Comparison of ENCODE assay signal across 25 cellular contexts in the genomic region with DNA sequence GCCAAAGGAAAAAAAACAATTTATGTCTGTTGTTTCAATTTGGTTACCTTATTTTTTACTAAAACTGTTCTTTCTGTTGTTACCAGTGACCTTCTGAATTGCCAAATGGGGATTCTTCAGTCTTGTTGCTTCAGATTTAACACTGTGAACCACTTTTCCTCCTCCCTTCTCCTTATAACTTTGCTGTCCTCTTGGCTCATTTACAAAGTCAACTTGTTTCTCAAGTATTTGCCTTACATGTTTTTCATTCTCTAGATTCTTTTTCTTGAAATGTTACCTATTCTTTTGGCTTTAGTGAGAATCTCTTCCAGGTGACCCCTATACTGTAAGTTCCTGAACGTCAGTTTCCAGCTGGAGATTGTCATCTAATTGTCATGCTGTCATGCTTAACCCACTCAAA. TPM values are rescaled to one million over a fixed set of nuclear protein-coding genes. Genes with fewer than 3 reads are reported as not detected.
DNase-seq lines count a peak whose midpoint lies in the region; ATAC-seq and TF ChIP-seq lines count a peak whose summit lies in the region.
"Had no signal": no experiment of that assay in that cellular context is flagged by ENCODE, and none has a peak within 500 bp of the region (broad histone marks: within the 10 kb centered on the region; RNA-seq: fewer than 3 reads in every experiment).

No MANE protein-coding gene starts in this region.

- no peaks in the 10 kb centered on the region for H4K20me1 ChIP-seq in hepatocyte (ENCODE audit: insufficient read depth, poor library complexity, severe bottlenecking)

- H3K36me3 ChIP-seq in hepatocyte (replicated peaks; ENCODE audit: insufficient read depth, low read depth) (no peaks in the 10 kb centered on the region), thyroid gland (no peaks in the 10 kb centered on the region), upper lobe of left lung (no peaks in the 10 kb centered on the region)
- H3K36me3 ChIP-seq in CD4-positive, alpha-beta memory T cell (ENCODE audit: insufficient read depth, low read length), result no peaks in the 10 kb centered on the region

- TF ChIP-seq CTCF in hepatocyte (IDR thresholded peaks at IDR 0.05; ENCODE audit: poor library complexity) (no peak), thyroid gland (IDR thresholded peaks at IDR 0.05) (no peak), upper lobe of left lung (IDR thresholded peaks at IDR 0.05) (no peak)

- peaks cover 34% of the 10 kb centered on the region for H3K36me3 Mint-ChIP-seq in T-helper 1 cell treated with Interleukin-12 subunit alpha and Interleukin-12 subunit beta and Interleukin-4 antibody, amounts not matched to agents 30 μg/mL and 1 μg/mL, for 36 hours (ENCODE audit: low read depth)
- H3K36me3 Mint-ChIP-seq in CD4-positive, alpha-beta memory T cell, result peaks cover 19 to 26% of the 10 kb centered on the region in 2 donors

- TF ChIP-seq EP300 in upper lobe of left lung (IDR thresholded peaks at IDR 0.05), result no peak

- no peaks in the 10 kb centered on the region for H3K9me2 ChIP-seq in hepatocyte (replicated peaks; ENCODE audit: insufficient read depth)

- TF ChIP-seq POLR2A in thyroid gland (IDR thresholded peaks at IDR 0.05) (no peak), upper lobe of left lung (IDR thresholded peaks at IDR 0.05) (no peak)

- intact Hi-C loops in thyroid gland (cut with DNase I), result no loop called here
- intact Hi-C loops in CD4-positive, alpha-beta memory T cell (cut with micrococcal nuclease), result no loop called here

- H3K27me3 ChIP-seq in hepatocyte, result no peaks in the 10 kb centered on the region
- H3K27me3 ChIP-seq in thyroid gland, result no peaks in the 10 kb centered on the region
- no peaks in the 10 kb centered on the region for H3K27me3 ChIP-seq in CD4-positive, alpha-beta memory T cell (ENCODE audit: insufficient read depth, low read length)
- no peaks in the 10 kb centered on the region for H3K27me3 ChIP-seq in upper lobe of left lung
- H3K27me3 ChIP-seq: spleen, tibial nerve had no signal

- H3K9me3 Mint-ChIP-seq in T-helper 1 cell treated with Interleukin-12 subunit alpha and Interleukin-12 subunit beta and Interleukin-4 antibody, amounts not matched to agents 30 μg/mL and 1 μg/mL, for 36 hours, result no peaks in the 10 kb centered on the region
- peaks cover 0 to 12% (median 0%) of the 10 kb centered on the region in 8 donors for H3K9me3 Mint-ChIP-seq in CD4-positive, alpha-beta memory T cell
- H3K9me3 Mint-ChIP-seq: activated T-cell treated with anti-CD3 and anti-CD28 coated beads, Interleukin-2, amount 50 U/mL, for 4 hours had no signal

- CTCF ChIA-PET in CD4-positive, alpha-beta memory T cell (lab: Charles Lee; ENCODE audit: partially characterized antibody), result no interaction called here

- H3K4me1 ChIP-seq in hepatocyte (ENCODE audit: insufficient read depth), result no peaks in the 10 kb centered on the region
- peaks cover 36 to 62% of the 10 kb centered on the region in 2 donors for H3K4me1 ChIP-seq in thyroid gland
- H3K4me1 ChIP-seq in CD4-positive, alpha-beta memory T cell (ENCODE audit: insufficient read depth, low read length), result peaks cover 31% of the 10 kb centered on the region
- H3K4me1 ChIP-seq in upper lobe of left lung, result peaks cover 0 to 13% (median 6%) of the 10 kb centered on the region in 4 donors

- no peaks in the 10 kb centered on the region for H3K27me3 Mint-ChIP-seq in T-helper 1 cell treated with Interleukin-12 subunit alpha and Interleukin-12 subunit beta and Interleukin-4 antibody, amounts not matched to agents 30 μg/mL and 1 μg/mL, for 36 hours (ENCODE audit: low read depth)
- no peaks in the 10 kb centered on the region for H3K27me3 Mint-ChIP-seq in CD4-positive, alpha-beta memory T cell
- H3K27me3 Mint-ChIP-seq: activated naive CD4-positive, alpha-beta T cell treated with anti-CD3 and anti-CD28 coated beads, Interleukin-2, amount 10 ng/mL, durations not matched to agents 7 days and 5 days; stimulated activated naive CD8-positive, alpha-beta T cell treated with anti-CD3 and anti-CD28 coated beads, Interleukin-15, amount 100 ng/mL, for 72 hours had no signal

- H3K4me1 Mint-ChIP-seq in T-helper 1 cell treated with Interleukin-12 subunit alpha and Interleukin-12 subunit beta and Interleukin-4 antibody, amounts not matched to agents 30 μg/mL and 1 μg/mL, for 36 hours (ENCODE audit: low read depth), result peaks cover 41% of the 10 kb centered on the region
- H3K4me1 Mint-ChIP-seq in CD4-positive, alpha-beta memory T cell, result peaks cover 35 to 71% (median 50%) of the 10 kb centered on the region in 4 donors

- H3K9me3 ChIP-seq in hepatocyte (ENCODE audit: low read depth), result no peaks in the 10 kb centered on the region
- no peaks in the 10 kb centered on the region for H3K9me3 ChIP-seq in thyroid gland
- no peaks in the 10 kb centered on the region for H3K9me3 ChIP-seq in CD4-positive, alpha-beta memory T cell (ENCODE audit: control insufficient read depth in 1 of 2, low read length in 2 of 2)
- no peaks in the 10 kb centered on the region for H3K9me3 ChIP-seq in upper lobe of left lung

- ATAC-seq in upper lobe of left lung (ENCODE audit: low FRiP score in 2 of 2), result no peak
- ATAC-seq: activated T-cell treated with anti-CD3 and anti-CD28 coated beads, Interleukin-2, amount 50 U/mL, for 4 hours; stimulated activated naive CD8-positive, alpha-beta T cell treated with anti-CD3 and anti-CD28 coated beads, Interleukin-15, amount 100 ng/mL, for 72 hours had no signal

- H3K4me3 ChIP-seq in hepatocyte, result no peak overlapping the region
- no peak overlapping the region for H3K4me3 ChIP-seq in thyroid gland (replicated peaks in 1 of 3)
- H3K4me3 ChIP-seq in CD4-positive, alpha-beta memory T cell (ENCODE audit: low read length in 2 of 2), result no peak overlapping the region
- no peak overlapping the region for H3K4me3 ChIP-seq in upper lobe of left lung
- H3K4me3 ChIP-seq: lung, spleen, tibial nerve had no signal

- no peak overlapping the region for H3K4me2 ChIP-seq in hepatocyte

- POLR2A ChIA-PET in CD4-positive, alpha-beta memory T cell (lab: Charles Lee; ENCODE audit: partially characterized antibody), result interaction anchor here (0.6 kb wide), 1 partner anchor 19 kb away, joined by 3 read pairs; no protein-coding TSS in a partner anchor

- peak overlapping the region; percentile 8 for H3K27ac Mint-ChIP-seq in T-helper 1 cell treated with Interleukin-12 subunit alpha and Interleukin-12 subunit beta and Interleukin-4 antibody, amounts not matched to agents 30 μg/mL and 1 μg/mL, for 36 hours
- H3K27ac Mint-ChIP-seq in CD4-positive, alpha-beta memory T cell, result peak overlapping the region in 1 of 7 donors; percentile 1
- H3K27ac Mint-ChIP-seq: activated naive CD4-positive, alpha-beta T cell treated with anti-CD3 and anti-CD28 coated beads, Interleukin-2, amount 10 ng/mL, durations not matched to agents 7 days and 5 days; stimulated activated naive CD8-positive, alpha-beta T cell treated with anti-CD3 and anti-CD28 coated beads, Interleukin-15, amount 100 ng/mL, for 72 hours had no signal

- no peak overlapping the region for H3K4me3 Mint-ChIP-seq in T-helper 1 cell treated with Interleukin-12 subunit alpha and Interleukin-12 subunit beta and Interleukin-4 antibody, amounts not matched to agents 30 μg/mL and 1 μg/mL, for 36 hours
- H3K4me3 Mint-ChIP-seq in CD4-positive, alpha-beta memory T cell, result no peak overlapping the region
- H3K4me3 Mint-ChIP-seq: activated naive CD4-positive, alpha-beta T cell treated with anti-CD3 and anti-CD28 coated beads, Interleukin-2, amount 10 ng/mL, durations not matched to agents 7 days and 5 days; activated T-cell treated with anti-CD3 and anti-CD28 coated beads, Interleukin-2, amount 50 U/mL, for 4 hours; H9; stimulated activated naive CD8-positive, alpha-beta T cell treated with anti-CD3 and anti-CD28 coated beads, Interleukin-15, amount 100 ng/mL, for 72 hours had no signal

- DNase-seq in T-helper 1 cell (no peak), astrocyte of the hippocampus (ENCODE audit: low read depth, low spot score) (peak; percentile 60), hepatocyte (ENCODE audit: low spot score) (no peak), thyroid gland (no peak), activated T-cell treated with anti-CD3 and anti-CD28 coated beads for 4 hours (no peak), upper lobe of left lung (no peak)
- no peak for DNase-seq in CD4-positive, alpha-beta memory T cell
- DNase-seq: activated CD8-positive, alpha-beta memory T cell treated with anti-CD3 and anti-CD28 coated beads for 24 hours; activated naive CD4-positive, alpha-beta T cell treated with anti-CD3 and anti-CD28 coated beads, Interleukin-2, amount 10 ng/mL, durations not matched to agents 7 days and 5 days; activated T-cell treated with anti-CD3 and anti-CD28 coated beads, Interleukin-2, amount 50 U/mL, for 4 hours; aorta; C1 segment of cervical spinal cord; cerebellar nuclear complex; EL; H9; NCI-H1694 treated with DMSO at 0.1 percent for 48 hours; NCI-H774; spleen; stimulated activated CD4-positive, alpha-beta T cell treated with anti-CD3 and anti-CD28 coated beads, Interleukin-4, amount 100 ng/mL, for 4 hours; stimulated activated naive CD8-positive, alpha-beta T cell treated with anti-CD3 and anti-CD28 coated beads, Interleukin-15, amount 100 ng/mL, for 72 hours had no signal

- H3K27ac ChIP-seq in hepatocyte (peak overlapping the region; percentile 12), thyroid gland (peak overlapping the region; percentile 45 to 66 (median 50)), upper lobe of left lung (no peak overlapping the region)
- no peak overlapping the region for H3K27ac ChIP-seq in CD4-positive, alpha-beta memory T cell (ENCODE audit: low read depth, low read length)
- H3K27ac ChIP-seq: 22Rv1, epithelial cell of prostate, spleen had no signal

- 71% methylated on average over 1 of the region's 1 CpG for WGBS in hepatocyte (ENCODE audit: low lambda C conversion rate, missing lambda C conversion rate)
- WGBS in thyroid gland, 2 donors, result 40 to 55% methylated on average over 1 of the region's 1 CpG
- WGBS in upper lobe of left lung, 2 donors, result 43 to 57% methylated on average over 1 of the region's 1 CpG

- H3K79me2 ChIP-seq in hepatocyte, result peaks cover 79% of the 10 kb centered on the region

- no peak overlapping the region for H2AFZ ChIP-seq in hepatocyte

RNA-seq across cellular contexts. Expression of a gene that starts 19.4 kb away (rescaled TPM):
- 62.2 and 67.5 TPM in 2 replicates for total RNA-seq in hepatocyte
- 24.4 and 26.6 TPM in 2 replicates for polyA plus RNA-seq in hepatocyte
- total RNA-seq in thyroid gland, result 10 to 100 TPM; 29.2 to 55.5 (median 41.1) TPM
- total RNA-seq in CD4-positive, alpha-beta memory T cell, result 10 to 100 TPM; 49.3 to 51.0 TPM
- polyA plus RNA-seq in CD4-positive, alpha-beta memory T cell, result 10 to 100 TPM; 10.6 to 15.1 TPM
- total RNA-seq in upper lobe of left lung, result 10 to 100 TPM; 17.3 to 38.8 (median 29.1) TPM

Comparison
In these comparisons a context has a peak if more than half of its experiments do, and no peak if none do; other contexts are left out.
1. H3K27ac ChIP-seq: peak in hepatocyte (single experiment) and thyroid gland (3 of 3); none in CD4-positive, alpha-beta memory T cell (single experiment) and upper lobe of left lung (0 of 4).